1 cellular context compared by ENCODE assay signal in the genomic region with DNA sequence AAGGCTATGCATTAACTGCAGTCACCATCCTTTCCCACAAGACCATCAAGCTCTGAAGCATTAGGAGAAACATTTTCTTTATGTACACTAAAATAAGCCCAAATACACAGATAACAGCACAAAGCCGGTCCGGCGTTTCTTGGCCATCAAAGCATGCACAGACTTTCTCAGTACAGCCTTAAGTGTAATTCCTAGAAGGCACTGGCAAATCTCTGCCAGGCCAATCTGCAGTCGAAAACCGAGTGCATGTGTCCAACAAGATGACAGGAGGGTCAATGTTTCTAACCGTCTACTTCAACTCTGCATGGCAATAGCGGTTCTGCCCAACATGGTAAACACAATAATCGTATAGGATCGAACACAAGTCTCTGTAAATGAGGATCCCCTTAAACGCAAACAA.
TF ChIP-seq lines count a peak whose summit lies in the region.

No MANE protein-coding gene starts in this region.

TF ChIP-seq in WTC11, 78 proteins besides CTCF, POLR2A, EP300 and RAD21 (continued from another document):
- TF ChIP-seq, protein P1, sequence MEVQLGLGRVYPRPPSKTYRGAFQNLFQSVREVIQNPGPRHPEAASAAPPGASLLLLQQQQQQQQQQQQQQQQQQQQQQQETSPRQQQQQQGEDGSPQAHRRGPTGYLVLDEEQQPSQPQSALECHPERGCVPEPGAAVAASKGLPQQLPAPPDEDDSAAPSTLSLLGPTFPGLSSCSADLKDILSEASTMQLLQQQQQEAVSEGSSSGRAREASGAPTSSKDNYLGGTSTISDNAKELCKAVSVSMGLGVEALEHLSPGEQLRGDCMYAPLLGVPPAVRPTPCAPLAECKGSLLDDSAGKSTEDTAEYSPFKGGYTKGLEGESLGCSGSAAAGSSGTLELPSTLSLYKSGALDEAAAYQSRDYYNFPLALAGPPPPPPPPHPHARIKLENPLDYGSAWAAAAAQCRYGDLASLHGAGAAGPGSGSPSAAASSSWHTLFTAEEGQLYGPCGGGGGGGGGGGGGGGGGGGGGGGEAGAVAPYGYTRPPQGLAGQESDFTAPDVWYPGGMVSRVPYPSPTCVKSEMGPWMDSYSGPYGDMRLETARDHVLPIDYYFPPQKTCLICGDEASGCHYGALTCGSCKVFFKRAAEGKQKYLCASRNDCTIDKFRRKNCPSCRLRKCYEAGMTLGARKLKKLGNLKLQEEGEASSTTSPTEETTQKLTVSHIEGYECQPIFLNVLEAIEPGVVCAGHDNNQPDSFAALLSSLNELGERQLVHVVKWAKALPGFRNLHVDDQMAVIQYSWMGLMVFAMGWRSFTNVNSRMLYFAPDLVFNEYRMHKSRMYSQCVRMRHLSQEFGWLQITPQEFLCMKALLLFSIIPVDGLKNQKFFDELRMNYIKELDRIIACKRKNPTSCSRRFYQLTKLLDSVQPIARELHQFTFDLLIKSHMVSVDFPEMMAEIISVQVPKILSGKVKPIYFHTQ (CRISPR knock-in tag; IDR thresholded peaks at IDR 0.05), result no peak
TF ChIP-seq in WTC11: peak in this region for 0.
